In the genomic region with DNA sequence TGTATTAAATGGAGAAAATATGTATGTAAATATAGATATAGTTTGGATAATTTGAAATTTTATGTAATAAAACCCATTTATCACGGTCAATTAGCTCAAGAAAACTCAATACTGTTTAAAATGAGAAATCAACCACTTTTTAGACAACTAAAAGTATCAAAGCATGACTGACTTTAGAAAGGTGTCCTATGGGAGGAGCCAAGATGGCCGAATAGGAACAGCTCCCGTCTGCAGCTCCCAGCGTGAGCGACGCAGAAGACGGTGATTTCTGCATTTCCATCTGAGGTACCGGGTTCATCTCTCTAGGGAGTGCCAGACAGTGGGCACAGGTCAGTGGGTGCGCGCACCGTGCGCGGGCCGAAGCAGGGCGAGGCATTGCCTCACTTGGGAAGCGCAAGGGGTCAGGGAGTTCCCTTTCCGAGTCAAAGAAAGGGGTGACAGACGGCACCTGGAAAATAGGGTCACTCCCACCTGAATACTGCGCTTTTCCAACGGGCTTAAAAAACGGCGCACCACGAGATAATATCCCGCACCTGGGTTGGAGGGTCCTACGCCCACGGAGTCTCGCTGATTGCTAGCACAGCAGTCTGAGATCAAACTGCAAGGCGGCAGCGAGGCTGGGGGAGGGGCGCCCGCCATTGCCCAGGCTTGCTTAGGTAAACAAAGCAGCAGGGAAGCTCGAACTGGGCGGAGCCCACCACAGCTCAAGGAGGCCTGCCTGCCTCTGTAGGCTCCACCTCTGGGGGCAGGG, we compare ENCODE assay signal across 8 cellular contexts.
DNase-seq lines count a peak whose midpoint lies in the region; ATAC-seq, FAIRE-seq and TF ChIP-seq lines count a peak whose summit lies in the region.
"Not testable (repeated sequence)": the region's sequence is repeated elsewhere in the genome, so short reads cannot be mapped to it uniquely, and the experiment has no call there.

No MANE protein-coding gene starts in this region.

- not testable (repeated sequence) for H2AFZ ChIP-seq in H1 (ENCODE audit: low read length); smooth muscle cell (ENCODE audit: low read depth)

- H2BK12ac ChIP-seq in H1 (ENCODE audit: low read depth, low read length), result not testable (repeated sequence)

- not testable (repeated sequence) for H2BK120ac ChIP-seq in H1 (replicated peaks; ENCODE audit: low read depth, low read length)

- H3K36me3 ChIP-seq in ES-I3 (ENCODE audit: insufficient read depth, low read length), result not testable (repeated sequence)
- H3K36me3 ChIP-seq in H1 (ENCODE audit: control insufficient read depth in 2 of 4, insufficient read depth in 4 of 4, low read length in 3 of 4) (peaks cover 2 to 35% (median 5%) of the 10 kb centered on the region in 4 experiments; a peak in 3 of 8 replicates), smooth muscle cell (ENCODE audit: low read depth) (peaks cover 37% of the 10 kb centered on the region)

- CTCF ChIA-PET in WTC11 (lab: Charles Lee); H1 (lab: Charles Lee; ENCODE audit: partially characterized antibody): not testable (repeated sequence)

- not testable (repeated sequence) for DNase-seq in Jurkat, Clone E6-1 (ENCODE audit: low read depth, low spot score); smooth muscle cell (lab: John Stamatoyannopoulos, UW; ENCODE audit: unreplicated experiment)
- DNase-seq in NCI-H187 (lab: John Stamatoyannopoulos, UW) (peak; percentile 13 to 15), NCI-H69 (lab: John Stamatoyannopoulos, UW) (peak; percentile 63), WTC11 (ENCODE audit: low spot score) (peak; percentile 22), H1 (ENCODE audit: low read depth in 1 of 2, low spot score in 2 of 2) (peak in 1 of 2 experiments; percentile 63)

- H3K4me1 ChIP-seq in ES-I3 (ENCODE audit: insufficient read depth, low read length); H1 (replicated peaks in 1 of 4; ENCODE audit: control insufficient read depth in 3 of 4, insufficient read depth in 4 of 4, low read length in 3 of 4): not testable (repeated sequence)
- peaks cover 15% of the 10 kb centered on the region for H3K4me1 ChIP-seq in smooth muscle cell (ENCODE audit: low read depth)

- not testable (repeated sequence) for ATAC-seq in WTC11

- H3K4me1 Mint-ChIP-seq in WTC11, result not testable (repeated sequence)

- TF ChIP-seq POLR2A in H1 (IDR thresholded peaks at IDR 0.05; ENCODE audit: control extremely low read depth in 1 of 2, low read depth in 2 of 2, low read length in 2 of 2), result not testable (repeated sequence)

- not testable (repeated sequence) for H3K27ac ChIP-seq in H1 (ENCODE audit: low read depth, low read length)
- H3K27ac ChIP-seq in smooth muscle cell (ENCODE audit: low read depth), result peak overlapping the region; percentile 44

- H3K18ac ChIP-seq in H1 (ENCODE audit: extremely low read depth, low read length), result not testable (repeated sequence)

- not testable (repeated sequence) for H3K79me1 ChIP-seq in H1 (ENCODE audit: low read depth, low read length)

- POLR2A ChIA-PET in WTC11 (lab: Charles Lee), result not testable (repeated sequence)
- POLR2A ChIA-PET in H1 (lab: Charles Lee; ENCODE audit: partially characterized antibody), result interaction anchor here (1.5 kb wide), 1 partner anchor 9 kb away, joined by 4 read pairs; no protein-coding TSS in a partner anchor

- not testable (repeated sequence) for H3K14ac ChIP-seq in H1 (ENCODE audit: insufficient read length)

- not testable (repeated sequence) for TF ChIP-seq RAD21 in H1 (IDR thresholded peaks at IDR 0.05 in 1 of 2, conservative IDR thresholded peaks at IDR 0.05 in 1 of 2; ENCODE audit: low read depth in 2 of 2, low read length in 2 of 2)

- H3K23ac ChIP-seq in H1 (ENCODE audit: insufficient read length), result not testable (repeated sequence)

- H3K27me3 ChIP-seq in H1 (replicated peaks in 1 of 4; ENCODE audit: control insufficient read depth in 3 of 4, extremely low read depth in 1 of 4, insufficient read depth in 3 of 4, low read length in 3 of 4); smooth muscle cell (ENCODE audit: low read depth): not testable (repeated sequence)

- peak overlapping the region; percentile 84 for H3K4me3 Mint-ChIP-seq in WTC11

- not testable (repeated sequence) for FAIRE-seq in H1 (lab: Jason Lieb, UNC)

- H2BK5ac ChIP-seq in H1 (ENCODE audit: low read depth, low read length), result not testable (repeated sequence)

- H2BK15ac ChIP-seq in H1 (ENCODE audit: low read length), result not testable (repeated sequence)

- not testable (repeated sequence) for H4K5ac ChIP-seq in H1 (ENCODE audit: insufficient read length, low read depth, low read length)

- TF ChIP-seq EP300 in H1 (IDR thresholded peaks at IDR 0.05; ENCODE audit: borderline replicate concordance in 1 of 2, low read depth in 2 of 2, low read length in 2 of 2), result not testable (repeated sequence)

- H2BK20ac ChIP-seq in H1 (ENCODE audit: low read length), result not testable (repeated sequence)

- peak overlapping the region; percentile 55 for H3K9ac ChIP-seq in ES-I3 (ENCODE audit: low read depth, low read length)
- not testable (repeated sequence) for H3K9ac ChIP-seq in H1 (replicated peaks in 1 of 4; ENCODE audit: extremely low read depth in 1 of 4, low read depth in 3 of 4, low read length in 3 of 4); smooth muscle cell (ENCODE audit: low read depth)

- H4K8ac ChIP-seq in H1 (ENCODE audit: extremely low read depth, insufficient read depth, low read length), result not testable (repeated sequence)

- H4K91ac ChIP-seq in H1 (replicated peaks; ENCODE audit: insufficient read length, low read length), result not testable (repeated sequence)

- not testable (repeated sequence) for H4K20me1 ChIP-seq in H1 (replicated peaks in 1 of 2; ENCODE audit: control insufficient read depth in 1 of 2, insufficient read depth in 2 of 2, low read length in 2 of 2)
- H4K20me1 ChIP-seq in smooth muscle cell (ENCODE audit: low read depth), result peaks cover 94% of the 10 kb centered on the region

- 69% methylated on average over 27 of the region's 33 CpGs; no CpG with 5 or more reads in 1 of the 2 experiments for WGBS in H1 (ENCODE audit: extremely low coverage in 1 of 2, insufficient coverage in 1 of 2, insufficient read length in 1 of 2, insufficient replicate concordance in 2 of 2, low coverage in 1 of 2, low lambda C conversion rate in 2 of 2, missing lambda C conversion rate in 1 of 2), 2 experiments
- 78% methylated on average over 33 of the region's 33 CpGs for WGBS in smooth muscle cell (ENCODE audit: low lambda C conversion rate)

- not testable (repeated sequence) for H3K4ac ChIP-seq in H1 (replicated peaks; ENCODE audit: insufficient read length, low read depth, low read length)

- H3K23me2 ChIP-seq in H1 (ENCODE audit: low read depth, low read length), result not testable (repeated sequence)

- peaks cover 28% of the 10 kb centered on the region for H3K36me3 Mint-ChIP-seq in WTC11

- not testable (repeated sequence) for H3K56ac ChIP-seq in H1 (replicated peaks; ENCODE audit: insufficient read length, low read depth, low read length)

- H3K27me3 Mint-ChIP-seq in WTC11 (ENCODE audit: low read depth), result peaks cover 11% of the 10 kb centered on the region

- not testable (repeated sequence) for H3K79me2 ChIP-seq in H1 (ENCODE audit: control insufficient read depth in 1 of 2, insufficient read depth in 2 of 2, low read length in 2 of 2)
- H3K79me2 ChIP-seq in smooth muscle cell (ENCODE audit: low read depth), result peaks cover 56% of the 10 kb centered on the region

- H3K4me2 ChIP-seq in H1 (ENCODE audit: insufficient read depth in 1 of 2, low read depth in 2 of 2, low read length in 2 of 2), result peak overlapping the region; percentile 40 to 56; a peak in 3 of 4 replicates
- not testable (repeated sequence) for H3K4me2 ChIP-seq in smooth muscle cell

- not testable (repeated sequence) for H2AK5ac ChIP-seq in H1 (ENCODE audit: low read depth, low read length)

- peaks cover 50% of the 10 kb centered on the region for H3F3A ChIP-seq in smooth muscle cell (ENCODE audit: low read depth)

- H3K9me3 Mint-ChIP-seq in WTC11, result peaks cover 23% of the 10 kb centered on the region

- TF ChIP-seq CTCF in WTC11 (IDR thresholded peaks at IDR 0.05); H1 (IDR thresholded peaks at IDR 0.05; ENCODE audit: control extremely low read depth in 1 of 3, insufficient read depth in 1 of 3, low read depth in 1 of 3, low read length in 3 of 3); smooth muscle cell (IDR thresholded peaks at IDR 0.05; ENCODE audit: borderline replicate concordance, insufficient read depth, poor library complexity, severe bottlenecking): not testable (repeated sequence)

- H3K4me3 ChIP-seq in Jurkat, Clone E6-1 (ENCODE audit: low read length), result peak overlapping the region; percentile 18; the same call in 1 of the 2 replicates
- H3K4me3 ChIP-seq in H1 (ENCODE audit: extremely low read depth in 1 of 4, insufficient read depth in 2 of 4, low read depth in 3 of 4, low read length in 4 of 4) (peak overlapping the region in 2 of 4 experiments; percentile 28 to 39; a peak in 3 of 8 replicates), iPS-18c (ENCODE audit: insufficient read depth, low read depth, low read length) (peak overlapping the region; percentile 21; the same call in 1 of the 2 replicates)
- not testable (repeated sequence) for H3K4me3 ChIP-seq in smooth muscle cell

- peak overlapping the region; percentile 94 for H3K27ac Mint-ChIP-seq in WTC11

- H3K9me3 ChIP-seq in ES-I3 (ENCODE audit: control insufficient read depth, insufficient read depth, low read length), result peaks cover 12% of the 10 kb centered on the region
- not testable (repeated sequence) for H3K9me3 ChIP-seq in H1 (ENCODE audit: insufficient read depth in 2 of 2, low read depth in 1 of 2, low read length in 1 of 2); iPS-18c (ENCODE audit: control insufficient read depth, insufficient read depth, low read length); smooth muscle cell (replicated peaks; ENCODE audit: low read depth)

TF ChIP-seq in WTC11, 78 proteins besides CTCF, POLR2A, EP300 and RAD21:
- 0 out of 2 replicates have a peak, but pooled peaks have one; percentile 18 for TF ChIP-seq MAX (CRISPR knock-in tag; IDR thresholded peaks at IDR 0.05)
TF ChIP-seq in WTC11: peak in this region for 1; not testable (repeated sequence) for 77.
